Comparison of ENCODE assay signal across 25 cellular contexts in the genomic region with DNA sequence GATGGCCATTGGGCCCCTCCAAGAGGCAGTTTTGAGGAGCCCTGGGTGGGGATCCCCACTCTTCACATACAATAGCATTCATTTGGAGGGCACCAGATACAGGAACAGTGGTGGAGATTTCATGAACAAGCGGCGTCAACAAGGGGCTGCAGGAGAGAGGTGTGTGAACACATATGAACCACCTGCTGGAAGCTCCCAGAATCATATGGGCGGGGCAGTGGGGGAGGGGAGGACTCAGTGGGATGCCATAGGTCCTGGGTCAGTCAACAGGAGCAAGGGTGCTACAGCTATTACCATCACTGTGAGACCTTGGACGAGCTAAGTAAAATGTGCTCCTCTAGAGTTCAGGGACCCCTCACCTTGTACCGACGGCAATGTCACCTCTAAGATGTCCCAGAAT.
DNase-seq lines count a peak whose midpoint lies in the region; ATAC-seq and TF ChIP-seq lines count a peak whose summit lies in the region.
"Had no signal": no experiment of that assay in that cellular context is flagged by ENCODE, and none has a peak within 500 bp of the region (broad histone marks: within the 10 kb centered on the region; RNA-seq: fewer than 3 reads in every experiment).

No MANE protein-coding gene starts in this region.

- no peak overlapping the region for H3K4me2 ChIP-seq in IMR-90 (ENCODE audit: low read depth, low read length)
- H3K4me2 ChIP-seq: PC-9 had no signal

- POLR2A ChIA-PET in IMR-90 (lab: Charles Lee; ENCODE audit: unreplicated experiment): no interaction called here

- intact Hi-C loops in IMR-90 (cut with micrococcal nuclease) (no loop called here), testis (cut with DNase I; ENCODE audit: low total_unique reads) (no loop called here)

- H3K36me3 ChIP-seq in IMR-90 (ENCODE audit: control insufficient read depth, insufficient read depth, low read length) (no peaks in the 10 kb centered on the region), testis (ENCODE audit: low read depth, missing control alignments) (no peaks in the 10 kb centered on the region)
- H3K36me3 ChIP-seq: spleen, tibial nerve had no signal

- no peak overlapping the region; the same call in 1 of the 2 replicates for H2BK120ac ChIP-seq in IMR-90 (ENCODE audit: low read depth, low read length)

- no peak for TF ChIP-seq CTCF in IMR-90 (conservative IDR thresholded peaks at IDR 0.05; ENCODE audit: low read depth, low read length)
- no peak for TF ChIP-seq CTCF in brain (conservative IDR thresholded peaks at IDR 0.05)
- TF ChIP-seq CTCF in testis (IDR thresholded peaks at IDR 0.05): no peak

- no peak overlapping the region for H3K14ac ChIP-seq in IMR-90 (replicated peaks; ENCODE audit: low read depth, low read length)

- in situ Hi-C loops in IMR-90 (cut with MboI; ENCODE audit: low sequenced_read_pairs): no loop called here

- TF ChIP-seq POLR2A in IMR-90 (IDR thresholded peaks at IDR 0.05; ENCODE audit: low read depth, low read length) (no peak), testis (IDR thresholded peaks at IDR 0.05) (no peak)

- no peak overlapping the region for H2AK9ac ChIP-seq in IMR-90 (replicated peaks; ENCODE audit: low read depth, low read length, poor library complexity)

- no peak overlapping the region for H4K5ac ChIP-seq in IMR-90 (ENCODE audit: low read depth, low read length)

- ATAC-seq in IMR-90 (ENCODE audit: low read depth): no peak
- no peak for ATAC-seq in natural killer cell treated with Interleukin-12 subunit alpha and Interleukin-12 subunit beta and Interleukin-15 and Interleukin-18, amount 100 ng/mL, for 72 hours
- ATAC-seq: T-helper 17 cell had no signal

- no peak for DNase-seq in IMR-90
- peak; percentile 43 for DNase-seq in islet precursor cell
- DNase-seq in testis: peak; percentile 12
- DNase-seq in natural killer cell treated with Interleukin-12 subunit alpha and Interleukin-12 subunit beta and Interleukin-15 and Interleukin-18, amount 100 ng/mL, for 72 hours (ENCODE audit: low spot score): no peak
- no peak for DNase-seq in DMS153 (lab: John Stamatoyannopoulos, UW)
- DNase-seq in NCI-H748 (lab: John Stamatoyannopoulos, UW; ENCODE audit: unreplicated experiment): no peak
- DNase-seq in NCI-H1417 treated with DMSO at 0.1 percent for 48 hours (lab: John Stamatoyannopoulos, UW): no peak
- DNase-seq: activated CD4-positive, alpha-beta T cell treated with anti-CD3 and anti-CD28 coated beads, Interleukin-2, amount 50 U/mL, for 4 hours; activated CD8-positive, alpha-beta memory T cell treated with anti-CD3 and anti-CD28 coated beads, Interleukin-2, amount 50 U/mL, for 4 hours; activated naive CD4-positive, alpha-beta T cell treated with anti-CD3 and anti-CD28 coated beads for 36 hours; cerebellar nuclear complex; HCEC 1CT; Karpas-422; NCI-H2081; NCI-H2227 treated with DMSO at 0.1 percent for 48 hours; NCI-H526 treated with DMSO at 0.1 percent for 48 hours; SHP77; spleen; stimulated activated CD4-positive, alpha-beta T cell treated with anti-CD3 and anti-CD28 coated beads, Interleukin-2, amount 100 ng/mL, for 48 hours; T-helper 17 cell had no signal

- H3K9me3 ChIP-seq in IMR-90 (ENCODE audit: control insufficient read depth, insufficient read depth, low read length) (no peaks in the 10 kb centered on the region), testis (no peaks in the 10 kb centered on the region)
- H3K9me3 ChIP-seq: spleen, tibial nerve had no signal

- H3K4ac ChIP-seq in IMR-90 (ENCODE audit: low read depth, low read length): peak overlapping the region; percentile 22; the same call in 1 of the 2 replicates

- H2BK20ac ChIP-seq in IMR-90 (ENCODE audit: low read depth, low read length): no peak overlapping the region

- no peak for TF ChIP-seq RAD21 in IMR-90 (IDR thresholded peaks at IDR 0.05; ENCODE audit: low read length)

- H3K4me3 Mint-ChIP-seq in brain: no peak overlapping the region
- H3K4me3 Mint-ChIP-seq in natural killer cell treated with Interleukin-12 subunit alpha and Interleukin-12 subunit beta and Interleukin-15 and Interleukin-18, amount 100 ng/mL, for 72 hours: no peak overlapping the region
- H3K4me3 Mint-ChIP-seq: activated naive CD4-positive, alpha-beta T cell treated with anti-CD3 and anti-CD28 coated beads for 36 hours; activated T-helper 1 cell treated with anti-CD3 and anti-CD28 coated beads, Interleukin-12 subunit alpha, Interleukin-12 subunit beta, Interleukin-2, Interleukin-4 antibody, amounts not matched to agents 30 ng/mL and 10 ng/mL and 1 ng/mL, durations not matched to agents 14 hours and 24 hours and 36 hours; nephron; T-helper 17 cell had no signal

- H3K27ac ChIP-seq in IMR-90 (ENCODE audit: insufficient read depth, low read length) (no peak overlapping the region), testis (no peak overlapping the region)
- H3K27ac ChIP-seq: PC-9, tibial nerve had no signal

- H3K79me1 ChIP-seq in IMR-90 (ENCODE audit: low read depth in 1 of 2, low read length in 2 of 2): no peaks in the 10 kb centered on the region

- H3K56ac ChIP-seq in IMR-90 (ENCODE audit: extremely low read depth, insufficient read depth, low read length): no peak overlapping the region

- H3K4me3 ChIP-seq in IMR-90 (ENCODE audit: insufficient read depth, low read depth, low read length): no peak overlapping the region
- H3K4me3 ChIP-seq in testis: no peak overlapping the region
- H3K4me3 ChIP-seq: PC-9, spleen, tibial nerve had no signal

- H3K9me1 ChIP-seq in IMR-90 (ENCODE audit: insufficient read depth, low read length): peaks cover 13% of the 10 kb centered on the region; the same call in 1 of the 2 replicates

- peaks cover 44% of the 10 kb centered on the region for H3K4me1 Mint-ChIP-seq in brain
- H3K4me1 Mint-ChIP-seq in natural killer cell treated with Interleukin-12 subunit alpha and Interleukin-12 subunit beta and Interleukin-15 and Interleukin-18, amount 100 ng/mL, for 72 hours (ENCODE audit: low read depth in 2 of 2): peaks cover 23 to 24% of the 10 kb centered on the region in 2 donors

- CTCF ChIA-PET in IMR-90 (lab: Yijun Ruan, JAX): no interaction called here

- H3K4me1 ChIP-seq in IMR-90 (ENCODE audit: control insufficient read depth, insufficient read depth, low read length) (peaks cover 8% of the 10 kb centered on the region), testis (peaks cover 7% of the 10 kb centered on the region)

- H2AFZ ChIP-seq in IMR-90 (replicated peaks; ENCODE audit: low read length, poor library complexity): no peak overlapping the region
- H2AFZ ChIP-seq: PC-9 had no signal

- peaks cover 4% of the 10 kb centered on the region for H3K27me3 Mint-ChIP-seq in brain
- no peaks in the 10 kb centered on the region for H3K27me3 Mint-ChIP-seq in natural killer cell treated with Interleukin-12 subunit alpha and Interleukin-12 subunit beta and Interleukin-15 and Interleukin-18, amount 100 ng/mL, for 72 hours
- H3K27me3 Mint-ChIP-seq: T-helper 17 cell had no signal

- no peak overlapping the region for H2BK5ac ChIP-seq in IMR-90 (ENCODE audit: low read depth, low read length, poor library complexity, severe bottlenecking)

- no peak overlapping the region for H3K23ac ChIP-seq in IMR-90 (ENCODE audit: low read depth, low read length)

- BruUV-seq in IMR-90 (replicated peaks; lab: Mats Ljungman, UMichigan): no TSS peak

- H3K27ac Mint-ChIP-seq in brain: peak overlapping the region in 3 of 5 experiments; percentile 61 to 85 (median 71)
- H3K27ac Mint-ChIP-seq in natural killer cell treated with Interleukin-12 subunit alpha and Interleukin-12 subunit beta and Interleukin-15 and Interleukin-18, amount 100 ng/mL, for 72 hours: no peak overlapping the region
- H3K27ac Mint-ChIP-seq: activated naive CD4-positive, alpha-beta T cell treated with anti-CD3 and anti-CD28 coated beads for 36 hours; activated T-helper 1 cell treated with anti-CD3 and anti-CD28 coated beads, Interleukin-12 subunit alpha, Interleukin-12 subunit beta, Interleukin-2, Interleukin-4 antibody, amounts not matched to agents 30 ng/mL and 10 ng/mL and 1 ng/mL, durations not matched to agents 14 hours and 24 hours and 36 hours; T-helper 17 cell had no signal

- no peaks in the 10 kb centered on the region for H3K36me3 Mint-ChIP-seq in brain
- no peaks in the 10 kb centered on the region for H3K36me3 Mint-ChIP-seq in natural killer cell treated with Interleukin-12 subunit alpha and Interleukin-12 subunit beta and Interleukin-15 and Interleukin-18, amount 100 ng/mL, for 72 hours

- no peak overlapping the region; the same call in 1 of the 2 replicates for H3K18ac ChIP-seq in IMR-90 (ENCODE audit: low read depth, low read length)

- no peaks in the 10 kb centered on the region for H4K20me1 ChIP-seq in IMR-90 (ENCODE audit: insufficient read depth, low read length)

- no CpG with 5 or more reads among the region's 6 CpGs for whole genome bisulfite sequencing in IMR-90 (ENCODE audit: extremely low coverage in 2 of 2, insufficient read length in 1 of 2), 2 experiments
- 97 to 98% methylated on average over 6 of the region's 6 CpGs for whole genome bisulfite sequencing in testis, 2 donors

- H3K27me3 ChIP-seq in IMR-90 (ENCODE audit: control insufficient read depth, insufficient read depth, low read length) (no peaks in the 10 kb centered on the region), testis (no peaks in the 10 kb centered on the region)
- H3K27me3 ChIP-seq: spleen, tibial nerve had no signal

- H4K91ac ChIP-seq in IMR-90 (ENCODE audit: insufficient read depth, low read depth, low read length): no peak overlapping the region

- H3K9me3 Mint-ChIP-seq in brain: peaks cover 0 to under 1% (median 0%) of the 10 kb centered on the region in 5 experiments
- peaks cover 4% of the 10 kb centered on the region for H3K9me3 Mint-ChIP-seq in natural killer cell treated with Interleukin-12 subunit alpha and Interleukin-12 subunit beta and Interleukin-15 and Interleukin-18, amount 100 ng/mL, for 72 hours
- H3K9me3 Mint-ChIP-seq: activated naive CD4-positive, alpha-beta T cell treated with anti-CD3 and anti-CD28 coated beads for 36 hours; activated T-helper 1 cell treated with anti-CD3 and anti-CD28 coated beads, Interleukin-12 subunit alpha, Interleukin-12 subunit beta, Interleukin-2, Interleukin-4 antibody, amounts not matched to agents 30 ng/mL and 10 ng/mL and 1 ng/mL, durations not matched to agents 14 hours and 24 hours and 36 hours; nephron had no signal

- H4K8ac ChIP-seq in IMR-90 (ENCODE audit: low read depth in 2 of 2, low read length in 2 of 2): no peak overlapping the region

- no peak overlapping the region for H3K9ac ChIP-seq in IMR-90 (ENCODE audit: low read depth, low read length)

- dilution Hi-C loops in IMR-90 (cut with HindIII; ENCODE audit: low sequenced_read_pairs, unreplicated experiment): no loop called here

- no peak overlapping the region; the same call in 2 of the 3 replicates for H2BK15ac ChIP-seq in IMR-90 (ENCODE audit: low read depth, low read length)

- H2AK5ac ChIP-seq in IMR-90 (ENCODE audit: low read depth, low read length): peak overlapping the region; percentile 75; the same call in 1 of the 2 replicates

TF ChIP-seq in IMR-90, 13 proteins besides CTCF, POLR2A, EP300 and RAD21 (continues in another document):
- TF ChIP-seq MXI1 (IDR thresholded peaks at IDR 0.05; ENCODE audit: borderline replicate concordance, low read depth, low read length) (no peak), MAZ (IDR thresholded peaks at IDR 0.05; ENCODE audit: borderline replicate concordance, low read depth, low read length) (no peak), CEBPB (IDR thresholded peaks at IDR 0.05; ENCODE audit: low read depth, low read length) (no peak)

Comparison
In these comparisons a context has a peak if more than half of its experiments do, and no peak if none do; other contexts are left out.
1. DNase-seq: peak in islet precursor cell (single experiment) and testis (single experiment); none in IMR-90 (single experiment), natural killer cell treated with Interleukin-12 subunit alpha and Interleukin-12 subunit beta and Interleukin-15 and Interleukin-18, amount 100 ng/mL, for 72 hours (single experiment), DMS153 (single experiment), NCI-H748 (single experiment) and NCI-H1417 treated with DMSO at 0.1 percent for 48 hours (single experiment).
2. H3K27ac Mint-ChIP-seq: peak in brain (3 of 5); none in natural killer cell treated with Interleukin-12 subunit alpha and Interleukin-12 subunit beta and Interleukin-15 and Interleukin-18, amount 100 ng/mL, for 72 hours (0 of 2).